In genomic region chr12:15928345-15928744, GRCh38 we compare ENCODE assay signal across 12 cellular contexts. TPM values are rescaled to one million over a fixed set of nuclear protein-coding genes. Genes with fewer than 3 reads are reported as not detected.
DNase-seq lines count a peak whose midpoint lies in the region; ATAC-seq and TF ChIP-seq lines count a peak whose summit lies in the region.
"Had no signal": no experiment of that assay in that cellular context is flagged by ENCODE, and none has a peak within 500 bp of the region (broad histone marks: within the 10 kb centered on the region; RNA-seq: fewer than 3 reads in every experiment).

No MANE protein-coding gene starts in this region.

- H3K9ac ChIP-seq in rectal smooth muscle tissue (ENCODE audit: low read length) = peak overlapping the region; percentile 19

- no peaks in the 10 kb centered on the region for H3K27me3 ChIP-seq in SJSA1 (replicated peaks)
- no peaks in the 10 kb centered on the region for H3K27me3 ChIP-seq in rectal smooth muscle tissue (ENCODE audit: control insufficient read depth, insufficient read depth, low read length)

- no peak for TF ChIP-seq CTCF in fibroblast of mammary gland (conservative IDR thresholded peaks at IDR 0.05; ENCODE audit: control insufficient read depth, insufficient read depth, low read depth, low read length)

- H3K27ac ChIP-seq in SJSA1 (no peak overlapping the region), rectal smooth muscle tissue (ENCODE audit: low read depth, low read length) (no peak overlapping the region)

- H3K4me1 ChIP-seq in SJSA1 (replicated peaks) (peaks cover 11% of the 10 kb centered on the region), rectal smooth muscle tissue (ENCODE audit: control insufficient read depth, insufficient read depth, low read length) (peaks cover 10% of the 10 kb centered on the region)

- no peaks in the 10 kb centered on the region for H3K9me3 ChIP-seq in SJSA1 (replicated peaks)

- ATAC-seq in GM18511 (IDR thresholded peaks at IDR 0.05; ENCODE audit: unreplicated experiment) = no peak
- no peak for ATAC-seq in GM19452 (IDR thresholded peaks at IDR 0.05; ENCODE audit: unreplicated experiment)
- ATAC-seq: stimulated activated effector memory CD8-positive, alpha-beta T cell treated with anti-CD3 and anti-CD28 coated beads, Interleukin-12 subunit alpha, Interleukin-12 subunit beta, amount 100 ng/mL, for 72 hours had no signal

- H3K36me3 ChIP-seq in SJSA1 = no peaks in the 10 kb centered on the region
- H3K36me3 ChIP-seq in rectal smooth muscle tissue (ENCODE audit: control insufficient read depth, insufficient read depth, low read length) = no peaks in the 10 kb centered on the region

- no peak overlapping the region for H3K4me3 ChIP-seq in SJSA1
- no peak overlapping the region for H3K4me3 ChIP-seq in fibroblast of mammary gland (ENCODE audit: control insufficient read depth, low read depth, low read length)
- no peak overlapping the region for H3K4me3 ChIP-seq in rectal smooth muscle tissue (ENCODE audit: low read length)

- peak; percentile 31 for DNase-seq in H4 (ENCODE audit: low spot score)
- DNase-seq in SJSA1 (ENCODE audit: low read depth in 1 of 2, low spot score in 2 of 2) = peak; percentile 14 to 47
- peak; percentile 87 for DNase-seq in fibroblast of mammary gland (ENCODE audit: low read depth)
- DNase-seq in LoVo (ENCODE audit: low spot score) = no peak
- DNase-seq: activated CD4-positive, alpha-beta T cell treated with anti-CD3 and anti-CD28 coated beads for 48 hours; DMS 273 treated with DMSO at 0.1 percent for 48 hours; NCI-H2029 treated with DMSO at 0.1 percent for 48 hours; RPMI8226 had no signal

RNA-seq across cellular contexts. Expression of gene DERA, which starts 17.2 kb away (rescaled TPM):
- total RNA-seq in H4 (2014; rRNA removed; shearing (Covaris generic)) = 97.3 and 108 TPM in 2 replicates
- total RNA-seq in SJSA1 (2014; rRNA removed; shearing (Covaris generic)) = 46.6 and 65.2 TPM in 2 replicates

RNA-seq across cellular contexts. Expression of gene STRAP, which starts 46.2 kb away (rescaled TPM):
- 156 and 176 TPM in 2 replicates for total RNA-seq in H4 (2014; rRNA removed; shearing (Covaris generic))
- total RNA-seq in SJSA1 (2014; rRNA removed; shearing (Covaris generic)) = 62.2 and 92.1 TPM in 2 replicates
